10 cellular contexts compared by ENCODE assay signal in the genomic region with DNA sequence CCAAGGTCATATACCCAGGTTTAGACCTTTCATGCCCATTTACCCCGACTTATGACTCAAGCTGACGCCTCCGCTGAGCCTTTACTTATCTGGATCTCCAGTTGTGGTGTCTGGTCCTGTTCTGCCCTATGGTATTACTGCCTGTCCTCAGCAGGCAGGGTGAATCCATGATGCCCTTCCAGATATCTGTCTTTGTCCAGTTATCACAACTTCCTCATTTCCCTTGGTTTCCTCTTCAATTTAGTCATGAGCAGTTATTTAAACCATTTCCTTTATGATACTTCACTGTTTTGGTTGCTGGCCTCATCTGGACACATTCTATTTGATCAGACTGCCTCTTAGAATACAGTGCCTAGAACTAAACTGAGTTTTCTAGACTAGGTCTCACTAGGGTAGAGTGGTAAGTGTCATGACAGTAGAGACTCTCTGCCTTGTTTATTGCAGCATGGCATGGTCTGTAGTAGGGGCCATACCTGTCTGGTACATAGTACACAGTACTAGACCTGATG.
DNase-seq lines count a peak whose midpoint lies in the region; ATAC-seq and TF ChIP-seq lines count a peak whose summit lies in the region.
"Had no signal": no experiment of that assay in that cellular context is flagged by ENCODE, and none has a peak within 500 bp of the region (broad histone marks: within the 10 kb centered on the region; RNA-seq: fewer than 3 reads in every experiment).

No MANE protein-coding gene starts in this region.

- DNase-seq in GM13976 (ENCODE audit: low spot score), result peak; percentile 41
- peak; percentile 29 for DNase-seq in MM.1S
- DNase-seq in fibroblast of pulmonary artery (ENCODE audit: low read depth), result peak; percentile 66
- no peak for DNase-seq in stimulated activated CD4-positive, alpha-beta T cell treated with anti-CD3 and anti-CD28 coated beads, Interleukin-2, amount 100 ng/mL, for 48 hours
- no peak for DNase-seq in effector CD4-positive, alpha-beta T cell
- DNase-seq in NCI-H748 treated with DMSO at 0.1 percent for 48 hours (lab: John Stamatoyannopoulos, UW), result no peak
- no peak for DNase-seq in COR-L47 (lab: John Stamatoyannopoulos, UW)
- DNase-seq: hippocampal formation, NCI-H187 had no signal

- TF ChIP-seq CTCF in GM13976 (IDR thresholded peaks at IDR 0.05; ENCODE audit: borderline replicate concordance, control extremely low read depth, extremely low read depth, insufficient read depth, missing control alignments), result no peak
- no peak for TF ChIP-seq CTCF in MM.1S (IDR thresholded peaks at IDR 0.05; ENCODE audit: low read length)
- no peak for TF ChIP-seq CTCF in fibroblast of pulmonary artery (IDR thresholded peaks at IDR 0.05; ENCODE audit: low read length, missing control alignments)

- H3K4me2 ChIP-seq in MM.1S (ENCODE audit: low read depth, low read length), result 0 out of 2 replicates have a peak overlapping the region, but pooled peaks have one; percentile 30

- H3K9me2 ChIP-seq in MM.1S (replicated peaks; ENCODE audit: insufficient read depth, low read length), result no peaks in the 10 kb centered on the region

- ATAC-seq in GM21786 (IDR thresholded peaks at IDR 0.05; ENCODE audit: unreplicated experiment), result peak; percentile 77

- no peaks in the 10 kb centered on the region for H3K9me3 ChIP-seq in MM.1S (replicated peaks; ENCODE audit: insufficient read depth, low read length)

- H3K79me2 ChIP-seq in MM.1S (ENCODE audit: low read length), result peaks cover 3% of the 10 kb centered on the region; the same call in 1 of the 2 replicates

- H3F3A ChIP-seq in MM.1S (ENCODE audit: insufficient read depth, low read length), result 0 out of 2 replicates have a peak, but pooled peaks cover 6% of the 10 kb centered on the region

- in situ Hi-C loops in GM13976 (cut with MboI; ENCODE audit: low sequenced_read_pairs, unreplicated experiment), result no loop called here

- no peaks in the 10 kb centered on the region for H3K27me3 ChIP-seq in MM.1S (replicated peaks; ENCODE audit: insufficient read depth, low read length)

- no peak overlapping the region for H2AFZ ChIP-seq in MM.1S (ENCODE audit: low read length)

- H3K36me3 ChIP-seq in MM.1S (replicated peaks; ENCODE audit: insufficient read depth, low read length), result no peaks in the 10 kb centered on the region; the same call in 1 of the 2 replicates

- peaks cover 16% of the 10 kb centered on the region for H3K4me1 ChIP-seq in MM.1S (ENCODE audit: low read length)

- no peaks in the 10 kb centered on the region for H4K20me1 ChIP-seq in MM.1S (ENCODE audit: insufficient read depth, low read length)

- peak overlapping the region; percentile 35; the same call in 1 of the 2 replicates for H3K27ac ChIP-seq in MM.1S (ENCODE audit: low read length)

- H3K4me3 ChIP-seq in MM.1S (ENCODE audit: low read length), result no peak overlapping the region
- H3K4me3 ChIP-seq in fibroblast of pulmonary artery (replicated peaks; ENCODE audit: low read depth, low read length), result no peak overlapping the region

- no peak overlapping the region for H3K9ac ChIP-seq in MM.1S (ENCODE audit: low read length)

Comparison
In these comparisons a context has a peak if more than half of its experiments do, and no peak if none do; other contexts are left out.
1. DNase-seq: peak in GM13976 (single experiment), MM.1S (single experiment) and fibroblast of pulmonary artery (single experiment); none in stimulated activated CD4-positive, alpha-beta T cell treated with anti-CD3 and anti-CD28 coated beads, Interleukin-2, amount 100 ng/mL, for 48 hours (0 of 2), effector CD4-positive, alpha-beta T cell (single experiment), NCI-H748 treated with DMSO at 0.1 percent for 48 hours (single experiment) and COR-L47 (single experiment).